Comparison of ENCODE assay signal across 17 cellular contexts in genomic region chr6:31762878-31763616, GRCh38. TPM values are rescaled to one million over a fixed set of nuclear protein-coding genes. Genes with fewer than 3 reads are reported as not detected.
DNase-seq lines count a peak whose midpoint lies in the region; ATAC-seq, FAIRE-seq and TF ChIP-seq lines count a peak whose summit lies in the region.
"Had no signal": no experiment of that assay in that cellular context is flagged by ENCODE, and none has a peak within 500 bp of the region (broad histone marks: within the 10 kb centered on the region; RNA-seq: fewer than 3 reads in every experiment).

No MANE protein-coding gene starts in this region.

- H3K36me3 Mint-ChIP-seq in osteocyte (ENCODE audit: unreplicated experiment) (peaks cover 13% of the 10 kb centered on the region), natural killer cell (no peaks in the 10 kb centered on the region), mesothelial cell of epicardium (peaks cover 7% of the 10 kb centered on the region)

- CTCF ChIA-PET in SK-N-SH (lab: Yijun Ruan, JAX): interaction anchor here (1.0 kb wide), 1 partner anchor 28 kb away, joined by 5 read pairs; no protein-coding TSS in a partner anchor
- CTCF ChIA-PET in endothelial cell of umbilical vein (lab: Charles Lee): interaction anchor here (0.7 kb wide), 1 partner anchor 33 kb away, joined by 3 read pairs; no protein-coding TSS in a partner anchor
- CTCF ChIA-PET in HEK293T (lab: Yijun Ruan, JAX): no interaction called here

- no TSS peak for BruUV-seq in endothelial cell of umbilical vein (replicated peaks; lab: Mats Ljungman, UMichigan)

- no peak for FAIRE-seq in endothelial cell of umbilical vein (lab: Jason Lieb, UNC)
- FAIRE-seq: endometrium had no signal

- TF ChIP-seq CTCF in SK-N-SH (IDR thresholded peaks at IDR 0.05) (no peak), endothelial cell of umbilical vein (IDR thresholded peaks at IDR 0.05; ENCODE audit: extremely low read depth in 1 of 2, insufficient read depth in 1 of 2, low read depth in 1 of 2, low read length in 2 of 2) (no peak), osteocyte (IDR thresholded peaks at IDR 0.05) (no peak), natural killer cell (IDR thresholded peaks at IDR 0.05) (no peak), mesothelial cell of epicardium (IDR thresholded peaks at IDR 0.05; ENCODE audit: unreplicated experiment) (no peak)

- H4K20me1 ChIP-seq in SK-N-SH (ENCODE audit: insufficient read depth): no peaks in the 10 kb centered on the region
- H4K20me1 ChIP-seq in endothelial cell of umbilical vein (replicated peaks; ENCODE audit: control insufficient read depth, extremely low read depth, insufficient read depth, low read length): no peaks in the 10 kb centered on the region

- H3K79me2 ChIP-seq in SK-N-SH (ENCODE audit: insufficient read depth) (no peaks in the 10 kb centered on the region), endothelial cell of umbilical vein (ENCODE audit: control insufficient read depth, insufficient read depth, low read length) (no peaks in the 10 kb centered on the region)

- dilution Hi-C loops in endothelial cell of umbilical vein (cut with MboI; ENCODE audit: extremely low pct_ligation_motif_present, low sequenced_read_pairs): no loop called here

- H3K9me3 Mint-ChIP-seq in osteocyte (ENCODE audit: unreplicated experiment) (no peaks in the 10 kb centered on the region), natural killer cell (no peaks in the 10 kb centered on the region), mesothelial cell of epicardium (no peaks in the 10 kb centered on the region)
- H3K9me3 Mint-ChIP-seq: activated B cell treated with CpG ODN at 0.5 μM for 24 hours; CD4-positive, alpha-beta T cell; natural killer cell treated with Interleukin-12 subunit alpha and Interleukin-12 subunit beta and Interleukin-15 and Interleukin-18, amount 100 ng/mL, for 72 hours had no signal

- peaks cover 6% of the 10 kb centered on the region for H3K4me1 Mint-ChIP-seq in osteocyte (ENCODE audit: unreplicated experiment)
- peaks cover 0 to 10% of the 10 kb centered on the region in 2 donors for H3K4me1 Mint-ChIP-seq in natural killer cell
- peaks cover 12% of the 10 kb centered on the region for H3K4me1 Mint-ChIP-seq in mesothelial cell of epicardium
- H3K4me1 Mint-ChIP-seq: activated B cell treated with CpG ODN at 0.5 μM for 24 hours had no signal

- H3K4me3 Mint-ChIP-seq in osteocyte (ENCODE audit: unreplicated experiment) (no peak overlapping the region), natural killer cell (no peak overlapping the region), mesothelial cell of epicardium (no peak overlapping the region)
- H3K4me3 Mint-ChIP-seq: activated B cell treated with CpG ODN at 0.5 μM for 24 hours; activated naive CD8-positive, alpha-beta T cell; CD4-positive, alpha-beta T cell; natural killer cell treated with Interleukin-12 subunit alpha and Interleukin-12 subunit beta and Interleukin-15 and Interleukin-18, amount 100 ng/mL, for 72 hours had no signal

- H3K9me3 ChIP-seq in SK-N-SH (no peaks in the 10 kb centered on the region), HUES64 (ENCODE audit: insufficient read depth, low read depth, low read length) (no peaks in the 10 kb centered on the region), endothelial cell of umbilical vein (replicated peaks; ENCODE audit: control insufficient read depth, insufficient read depth, low read length) (no peaks in the 10 kb centered on the region)

- H3K9ac ChIP-seq in SK-N-SH (no peak overlapping the region), HUES64 (ENCODE audit: low read depth, low read length) (0 out of 2 replicates have a peak overlapping the region, but pooled peaks have one; percentile 1), endothelial cell of umbilical vein (replicated peaks; ENCODE audit: extremely low read depth, insufficient read depth, low read length) (no peak overlapping the region)

- H3K4me3 ChIP-seq in SK-N-SH (ENCODE audit: low read depth in 2 of 2, low read length in 1 of 2) (no peak overlapping the region), HUES64 (ENCODE audit: low read length) (no peak overlapping the region), endothelial cell of umbilical vein (replicated peaks in 1 of 3; ENCODE audit: insufficient read depth in 1 of 3, low read depth in 1 of 3, low read length in 3 of 3) (no peak overlapping the region)
- H3K4me3 ChIP-seq: cardiac muscle cell, PC-9 had no signal

- POLR2A ChIA-PET in SK-N-SH (lab: Yijun Ruan, JAX) (no interaction called here), endothelial cell of umbilical vein (lab: Charles Lee) (no interaction called here), HEK293T (lab: Yijun Ruan, JAX) (interaction anchor here (1.0 kb wide), 1 partner anchor 23 kb away, joined by 3 read pairs; the partner anchor contains the start of gene MSH5)

- ATAC-seq in SK-N-SH treated with all-trans-retinoic acid at 6 μM for 48 hours (peak; percentile 11; the same call in 2 of the 3 replicates), natural killer cell (no peak)
- ATAC-seq: natural killer cell treated with Interleukin-12 subunit alpha and Interleukin-12 subunit beta and Interleukin-15 and Interleukin-18, amount 100 ng/mL, for 72 hours had no signal

- H3K27me3 Mint-ChIP-seq in osteocyte (ENCODE audit: unreplicated experiment) (no peaks in the 10 kb centered on the region), natural killer cell (ENCODE audit: low read depth in 2 of 2) (no peaks in the 10 kb centered on the region), mesothelial cell of epicardium (ENCODE audit: low read depth) (no peaks in the 10 kb centered on the region)
- H3K27me3 Mint-ChIP-seq: activated B cell treated with CpG ODN at 0.5 μM for 24 hours; activated naive CD8-positive, alpha-beta T cell; CD4-positive, alpha-beta T cell; natural killer cell treated with Interleukin-12 subunit alpha and Interleukin-12 subunit beta and Interleukin-15 and Interleukin-18, amount 100 ng/mL, for 72 hours had no signal

- intact Hi-C loops in endothelial cell of umbilical vein (cut with micrococcal nuclease) (no loop called here), natural killer cell (cut with micrococcal nuclease) (no loop called here)

- no peak overlapping the region for H3K27ac ChIP-seq in SK-N-SH (ENCODE audit: low read depth in 2 of 2, low read length in 1 of 2)
- peak overlapping the region; percentile 51; the same call in 1 of the 2 replicates for H3K27ac ChIP-seq in HUES64 (ENCODE audit: low read depth, low read length)
- H3K27ac ChIP-seq in endothelial cell of umbilical vein (ENCODE audit: insufficient read depth, low read depth, low read length): peak overlapping the region; percentile 2
- H3K27ac ChIP-seq: cardiac muscle cell, PC-9 had no signal

- H3K4me2 ChIP-seq in SK-N-SH (no peak overlapping the region), endothelial cell of umbilical vein (ENCODE audit: insufficient read depth, low read length) (no peak overlapping the region)
- H3K4me2 ChIP-seq: PC-9 had no signal

- no peak for TF ChIP-seq EP300 in SK-N-SH (IDR thresholded peaks at IDR 0.05; ENCODE audit: borderline replicate concordance in 1 of 2, low read depth in 1 of 2, low read length in 1 of 2)

- WGBS in SK-N-SH (ENCODE audit: low lambda C conversion rate): 100% methylated on average over 4 of the region's 8 CpGs
- 83% methylated on average over 8 of the region's 8 CpGs for WGBS in HUES64

- H3F3A ChIP-seq in SK-N-SH (replicated peaks; ENCODE audit: insufficient read depth): no peaks in the 10 kb centered on the region

- H3K9me2 ChIP-seq in SK-N-SH: no peaks in the 10 kb centered on the region

- H3K4me1 ChIP-seq in SK-N-SH (ENCODE audit: control insufficient read depth in 1 of 2, insufficient read depth in 2 of 2, low read depth in 1 of 2, low read length in 1 of 2): peaks cover 0 to 8% of the 10 kb centered on the region in 2 experiments; a peak in 1 of 4 replicates
- H3K4me1 ChIP-seq in HUES64 (ENCODE audit: insufficient read depth, low read length): peaks cover 8% of the 10 kb centered on the region; the same call in 1 of the 2 replicates
- H3K4me1 ChIP-seq in endothelial cell of umbilical vein (ENCODE audit: control insufficient read depth, extremely low read depth, insufficient read depth, low read length): no peaks in the 10 kb centered on the region

- no peak for TF ChIP-seq RAD21 in SK-N-SH (IDR thresholded peaks at IDR 0.05; ENCODE audit: low read length)

- no peak for DNase-seq in SK-N-SH
- DNase-seq in endothelial cell of umbilical vein (ENCODE audit: low read depth, low spot score): no peak
- no peak for DNase-seq in osteocyte (ENCODE audit: extremely low spot score, unreplicated experiment)
- DNase-seq in natural killer cell: no peak
- DNase-seq in mesothelial cell of epicardium (ENCODE audit: low spot score in 2 of 2, unreplicated experiment in 2 of 2): no peak
- DNase-seq in HEK293T (ENCODE audit: extremely low spot score): no peak
- DNase-seq: activated B cell treated with CpG ODN at 0.5 μM for 24 hours; activated T-cell treated with anti-CD3 and anti-CD28 coated beads for 4 hours; CD4-positive, alpha-beta T cell; MV-4-11; PC-9 had no signal

- peak overlapping the region; percentile 2 for H3K27ac Mint-ChIP-seq in osteocyte (ENCODE audit: unreplicated experiment)
- no peak overlapping the region for H3K27ac Mint-ChIP-seq in natural killer cell
- H3K27ac Mint-ChIP-seq in mesothelial cell of epicardium: no peak overlapping the region
- H3K27ac Mint-ChIP-seq: activated B cell treated with CpG ODN at 0.5 μM for 24 hours; activated naive CD8-positive, alpha-beta T cell; CD4-positive, alpha-beta T cell; natural killer cell treated with Interleukin-12 subunit alpha and Interleukin-12 subunit beta and Interleukin-15 and Interleukin-18, amount 100 ng/mL, for 72 hours had no signal

- no peaks in the 10 kb centered on the region for H3K36me3 ChIP-seq in SK-N-SH (replicated peaks in 1 of 2; ENCODE audit: control insufficient read depth in 1 of 2, insufficient read depth in 2 of 2, low read length in 1 of 2)
- peaks cover 34% of the 10 kb centered on the region; the same call in 1 of the 2 replicates for H3K36me3 ChIP-seq in HUES64 (ENCODE audit: insufficient read depth, low read length)
- peaks cover 2% of the 10 kb centered on the region in 2 experiments for H3K36me3 ChIP-seq in endothelial cell of umbilical vein (ENCODE audit: control insufficient read depth in 2 of 2, extremely low read depth in 1 of 2, insufficient read depth in 2 of 2, low read length in 2 of 2)
- H3K36me3 ChIP-seq: cardiac muscle cell had no signal

- H3K27me3 ChIP-seq in SK-N-SH (ENCODE audit: insufficient read depth) (no peaks in the 10 kb centered on the region), HUES64 (ENCODE audit: insufficient read depth, low read length) (no peaks in the 10 kb centered on the region), endothelial cell of umbilical vein (ENCODE audit: control insufficient read depth in 2 of 2, insufficient read depth in 2 of 2, low read length in 2 of 2) (no peaks in the 10 kb centered on the region)
- H3K27me3 ChIP-seq: cardiac muscle cell had no signal

- no peak for TF ChIP-seq POLR2A in endothelial cell of umbilical vein (IDR thresholded peaks at IDR 0.05; ENCODE audit: low read depth, low read length)

- no peaks in the 10 kb centered on the region for H3K9me1 ChIP-seq in endothelial cell of umbilical vein (replicated peaks; ENCODE audit: control insufficient read depth, extremely low read depth, insufficient read depth, low read length)

- H2AFZ ChIP-seq in SK-N-SH (ENCODE audit: low read depth) (no peak overlapping the region), endothelial cell of umbilical vein (ENCODE audit: low read depth, low read length) (no peak overlapping the region)
- H2AFZ ChIP-seq: PC-9 had no signal

RNA-seq across cellular contexts. Expression of gene SAPCD1, which starts 0.6 kb away (rescaled TPM):
- polyA plus RNA-seq in SK-N-SH (2012; rRNA removed): 5.9 and 6.3 TPM in 2 replicates
- 1.2 and 1.3 TPM in 2 replicates for polyA plus RNA-seq in SK-N-SH (2012; cell fraction: cytosol; rRNA removed)
- 44.9 and 62.9 TPM in 2 replicates for polyA plus RNA-seq in SK-N-SH (2012; cell fraction: nucleus; rRNA removed)
- polyA plus RNA-seq in HUES64 (2013, experiment 1 of 2): 2.3 TPM
- polyA plus RNA-seq in HUES64 (2013, experiment 2 of 2): 4.5 TPM
- total RNA-seq in endothelial cell of umbilical vein: 9.4 and 11.7 TPM in 2 replicates
- 1.6 and 3.0 TPM in 2 replicates for polyA plus RNA-seq in endothelial cell of umbilical vein
- 1.3 and 1.5 TPM in 2 replicates for polyA plus RNA-seq in endothelial cell of umbilical vein (2011; cell fraction: cytosol; rRNA removed)
- 40.1 and 45.8 TPM in 2 replicates for polyA plus RNA-seq in endothelial cell of umbilical vein (2011; cell fraction: nucleus; rRNA removed)
- polyA plus RNA-seq in endothelial cell of umbilical vein (2012): 2.6 and 3.3 TPM in 2 replicates
- 2.3 and 2.5 TPM in 2 replicates for polyA minus RNA-seq in endothelial cell of umbilical vein
- polyA minus RNA-seq in endothelial cell of umbilical vein (2011; cell fraction: cytosol; rRNA and poly(A)+ RNA removed): not detected
- 3.1 and 3.8 TPM in 2 replicates for polyA minus RNA-seq in endothelial cell of umbilical vein (2011; cell fraction: nucleus; rRNA and poly(A)+ RNA removed)
- 2.5 and 3.4 TPM in 2 replicates for total RNA-seq in osteocyte
- total RNA-seq in natural killer cell: 10 to 100 TPM in 1 of 3 donors, 1 to 10 TPM in 2; 5.4 to 14.5 (median 6.9) TPM
- 8.7 to 12.8 TPM (median 11.6 TPM) in 3 replicates for total RNA-seq in mesothelial cell of epicardium

RNA-seq across cellular contexts. Expression of gene VWA7, which starts 14.1 kb away (rescaled TPM):
- polyA plus RNA-seq in SK-N-SH (2012; rRNA removed) (0.45 and 0.56 TPM in 2 replicates), endothelial cell of umbilical vein (0.11 and 0.21 TPM in 2 replicates)
- 0.33 and 0.71 TPM in 2 replicates for polyA plus RNA-seq in SK-N-SH (2012; cell fraction: cytosol; rRNA removed)
- polyA plus RNA-seq in SK-N-SH (2012; cell fraction: nucleus; rRNA removed): 3.3 and 3.5 TPM in 2 replicates
- 0.45 TPM for polyA plus RNA-seq in HUES64 (2013, experiment 1 of 2)
- polyA plus RNA-seq in HUES64 (2013, experiment 2 of 2): 0.51 TPM
- total RNA-seq in endothelial cell of umbilical vein (0.25 and 0.51 TPM in 2 replicates), osteocyte (0.50 and 0.94 TPM in 2 replicates), natural killer cell (1 to 10 TPM; 2.4 to 4.7 (median 3.2) TPM), mesothelial cell of epicardium (1.5 to 1.8 TPM (median 1.6 TPM) in 3 replicates)
- 0.04 and 0.10 TPM in 2 replicates for polyA plus RNA-seq in endothelial cell of umbilical vein (2011; cell fraction: cytosol; rRNA removed)
- 0.54 and 0.59 TPM in 2 replicates for polyA plus RNA-seq in endothelial cell of umbilical vein (2011; cell fraction: nucleus; rRNA removed)
- polyA plus RNA-seq in endothelial cell of umbilical vein (2012): 0.25 TPM in 2 replicates
- polyA minus RNA-seq in endothelial cell of umbilical vein: 0.27 and 0.59 TPM in 2 replicates
- 7.4 TPM for polyA minus RNA-seq in endothelial cell of umbilical vein (2011; cell fraction: cytosol; rRNA and poly(A)+ RNA removed)
- polyA minus RNA-seq in endothelial cell of umbilical vein (2011; cell fraction: nucleus; rRNA and poly(A)+ RNA removed): not detected in 2 replicates

RNA-seq across cellular contexts. Expression of gene MSH5, which starts 23.2 kb away (rescaled TPM):
- polyA plus RNA-seq in SK-N-SH (2012; rRNA removed) (16.0 and 19.5 TPM in 2 replicates), endothelial cell of umbilical vein (24.5 and 27.1 TPM in 2 replicates)
- polyA plus RNA-seq in SK-N-SH (2012; cell fraction: cytosol; rRNA removed): 4.2 and 5.4 TPM in 2 replicates
- 143 and 155 TPM in 2 replicates for polyA plus RNA-seq in SK-N-SH (2012; cell fraction: nucleus; rRNA removed)
- 9.5 TPM for polyA plus RNA-seq in HUES64 (2013, experiment 1 of 2)
- 14.6 TPM for polyA plus RNA-seq in HUES64 (2013, experiment 2 of 2)
- total RNA-seq in endothelial cell of umbilical vein (43.2 and 43.8 TPM in 2 replicates), osteocyte (18.4 and 20.9 TPM in 2 replicates), natural killer cell (10 to 100 TPM; 28.2 to 44.6 (median 43.7) TPM), mesothelial cell of epicardium (38.6 to 48.2 TPM (median 42.9 TPM) in 3 replicates)
- polyA plus RNA-seq in endothelial cell of umbilical vein (2011; cell fraction: cytosol; rRNA removed): 10.8 and 11.3 TPM in 2 replicates
- 188 and 214 TPM in 2 replicates for polyA plus RNA-seq in endothelial cell of umbilical vein (2011; cell fraction: nucleus; rRNA removed)
- 7.4 TPM in 2 replicates for polyA plus RNA-seq in endothelial cell of umbilical vein (2012)
- polyA minus RNA-seq in endothelial cell of umbilical vein: 42.2 and 53.3 TPM in 2 replicates
- 13.4 TPM for polyA minus RNA-seq in endothelial cell of umbilical vein (2011; cell fraction: cytosol; rRNA and poly(A)+ RNA removed)
- polyA minus RNA-seq in endothelial cell of umbilical vein (2011; cell fraction: nucleus; rRNA and poly(A)+ RNA removed): 57.2 and 101 TPM in 2 replicates

RNA-seq across cellular contexts. Expression of gene CLIC1, which starts 26.7 kb away (rescaled TPM):
- polyA plus RNA-seq in SK-N-SH (2012; rRNA removed) (520 and 569 TPM in 2 replicates), endothelial cell of umbilical vein (569 and 578 TPM in 2 replicates)
- polyA plus RNA-seq in SK-N-SH (2012; cell fraction: cytosol; rRNA removed): 391 and 518 TPM in 2 replicates
- polyA plus RNA-seq in SK-N-SH (2012; cell fraction: nucleus; rRNA removed): 233 and 286 TPM in 2 replicates
- polyA plus RNA-seq in HUES64 (2013, experiment 1 of 2): 285 TPM
- polyA plus RNA-seq in HUES64 (2013, experiment 2 of 2): 300 TPM
- total RNA-seq in endothelial cell of umbilical vein (535 and 543 TPM in 2 replicates), osteocyte (230 and 242 TPM in 2 replicates), natural killer cell (100 to 1,000 TPM; 348 to 363 (median 355) TPM), mesothelial cell of epicardium (133 to 139 TPM (median 136 TPM) in 3 replicates)
- polyA plus RNA-seq in endothelial cell of umbilical vein (2011; cell fraction: cytosol; rRNA removed): 774 and 904 TPM in 2 replicates
- 288 and 289 TPM in 2 replicates for polyA plus RNA-seq in endothelial cell of umbilical vein (2011; cell fraction: nucleus; rRNA removed)
- 434 and 609 TPM in 2 replicates for polyA plus RNA-seq in endothelial cell of umbilical vein (2012)
- polyA minus RNA-seq in endothelial cell of umbilical vein: 395 and 455 TPM in 2 replicates
- 180 TPM for polyA minus RNA-seq in endothelial cell of umbilical vein (2011; cell fraction: cytosol; rRNA and poly(A)+ RNA removed)
- 60.9 and 61.1 TPM in 2 replicates for polyA minus RNA-seq in endothelial cell of umbilical vein (2011; cell fraction: nucleus; rRNA and poly(A)+ RNA removed)

RNA-seq across cellular contexts. Expression of gene VARS1, which starts 32.5 kb away (rescaled TPM):
- 22.2 and 35.1 TPM in 2 replicates for polyA plus RNA-seq in SK-N-SH (2012; rRNA removed)
- polyA plus RNA-seq in SK-N-SH (2012; cell fraction: cytosol; rRNA removed): 13.7 and 19.2 TPM in 2 replicates
- polyA plus RNA-seq in SK-N-SH (2012; cell fraction: nucleus; rRNA removed): 98.2 and 118 TPM in 2 replicates
- polyA plus RNA-seq in HUES64 (2013, experiment 1 of 2): 86.0 TPM
- polyA plus RNA-seq in HUES64 (2013, experiment 2 of 2): 86.9 TPM
- 121 and 125 TPM in 2 replicates for total RNA-seq in endothelial cell of umbilical vein
- 36.5 and 37.4 TPM in 2 replicates for polyA plus RNA-seq in endothelial cell of umbilical vein
- 30.4 and 32.4 TPM in 2 replicates for polyA plus RNA-seq in endothelial cell of umbilical vein (2011; cell fraction: cytosol; rRNA removed)
- polyA plus RNA-seq in endothelial cell of umbilical vein (2011; cell fraction: nucleus; rRNA removed): 85.3 and 94.4 TPM in 2 replicates
- polyA plus RNA-seq in endothelial cell of umbilical vein (2012): 82.2 and 88.2 TPM in 2 replicates
- 86.2 and 91.8 TPM in 2 replicates for polyA minus RNA-seq in endothelial cell of umbilical vein
- polyA minus RNA-seq in endothelial cell of umbilical vein (2011; cell fraction: cytosol; rRNA and poly(A)+ RNA removed): 60.1 TPM
- 38.8 and 39.1 TPM in 2 replicates for polyA minus RNA-seq in endothelial cell of umbilical vein (2011; cell fraction: nucleus; rRNA and poly(A)+ RNA removed)
- 73.0 and 73.4 TPM in 2 replicates for total RNA-seq in osteocyte
- total RNA-seq in natural killer cell: 10 to 100 TPM; 45.2 to 58.6 (median 49.2) TPM
- total RNA-seq in mesothelial cell of epicardium: 82.8 to 90.4 TPM (median 83.8 TPM) in 3 replicates

Comparison
In these comparisons a context has a peak if more than half of its experiments do, and no peak if none do; other contexts are left out.
1. H3K27ac ChIP-seq: peak in HUES64 (single experiment) and endothelial cell of umbilical vein (single experiment); none in SK-N-SH (0 of 2).